ENCODE assay signal across 17 cellular contexts in the genomic region with DNA sequence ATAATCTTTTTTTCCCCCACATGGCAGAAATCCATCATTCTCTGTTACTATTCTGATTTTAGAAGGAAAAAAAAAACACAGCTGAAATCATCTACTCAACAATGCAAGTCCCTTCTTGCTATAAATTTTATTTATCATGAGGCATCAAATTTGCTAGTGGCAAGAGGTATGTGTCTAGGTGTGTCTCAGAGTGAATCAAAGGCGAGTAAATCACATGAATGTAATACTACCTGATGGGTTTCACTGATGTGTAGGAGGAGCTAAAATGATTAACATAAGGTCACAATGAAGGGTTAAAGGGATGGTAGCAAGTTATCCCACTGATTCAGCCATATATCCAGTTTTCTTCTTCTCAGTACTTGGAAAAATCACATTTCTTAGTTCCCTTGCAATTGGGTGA.
"Had no signal": no experiment of that assay in that cellular context is flagged by ENCODE, and none has a peak within 500 bp of the region (broad histone marks: within the 10 kb centered on the region; RNA-seq: fewer than 3 reads in every experiment).

No MANE protein-coding gene starts in this region.

- H3K27me3 ChIP-seq: ascending aorta, body of pancreas, cardiac muscle cell, SJCRH30 had no signal

- H3K27ac ChIP-seq: ascending aorta, body of pancreas, cardiac muscle cell, SJCRH30 had no signal

- H3K36me3 ChIP-seq: ascending aorta, cardiac muscle cell had no signal

- H3K4me1 ChIP-seq: ascending aorta, body of pancreas had no signal

- DNase-seq: activated CD4-positive, alpha-beta T cell treated with anti-CD3 and anti-CD28 coated beads for 4 hours; activated CD8-positive, alpha-beta memory T cell treated with anti-CD3 and anti-CD28 coated beads, Interleukin-2, amount 50 U/mL, for 48 hours; activated CD8-positive, alpha-beta T cell treated with anti-CD3 and anti-CD28 coated beads, Interleukin-2, amount 10 ng/mL, durations not matched to agents 7 days and 5 days; activated T-cell treated with anti-CD3 and anti-CD28 coated beads, Interleukin-2, amount 50 U/mL, for 1 hour; body of pancreas; KG1; NCI-H1105; NCI-H1436; NCI-H187; NCI-H2081; NCI-H446; NCI-H524; Right ventricle myocardium superior; SJCRH30; SK-N-SH had no signal

- H3K9ac ChIP-seq: SK-N-SH had no signal

- H3K9me3 ChIP-seq: ascending aorta, body of pancreas, SJCRH30, SK-N-SH had no signal

- H3K9me2 ChIP-seq: SK-N-SH had no signal

- H3K4me2 ChIP-seq: SK-N-SH had no signal

- H3K4me3 ChIP-seq: ascending aorta, body of pancreas, cardiac muscle cell, SJCRH30 had no signal
